Comparison of ENCODE assay signal across 1 cellular context in genomic region chr20:53869466-53870258, GRCh38.
TF ChIP-seq lines count a peak whose summit lies in the region.

No MANE protein-coding gene starts in this region.

TF ChIP-seq in HepG2, 621 proteins besides CTCF, POLR2A, EP300 and RAD21 (continued from another document and continues in another):
- TF ChIP-seq WIZ (CRISPR knock-in tag; IDR thresholded peaks at IDR 0.05), result peak; percentile 81; the same call in 1 of the 2 replicates
- no peak for TF ChIP-seq KLF9 (CRISPR knock-in tag; IDR thresholded peaks at IDR 0.05; ENCODE audit: low read depth)
- TF ChIP-seq ASH2L (IDR thresholded peaks at IDR 0.05; ENCODE audit: insufficient read length, low read depth, low read length), result peak; percentile 60
- TF ChIP-seq SMC3 (IDR thresholded peaks at IDR 0.05; ENCODE audit: low read length), result peak; percentile 100
- TF ChIP-seq RNF2 (conservative IDR thresholded peaks at IDR 0.05; ENCODE audit: low read depth), result no peak
- no peak for TF ChIP-seq ZNF720 (CRISPR knock-in tag; IDR thresholded peaks at IDR 0.05)
- TF ChIP-seq RXRB (CRISPR knock-in tag; IDR thresholded peaks at IDR 0.05; ENCODE audit: borderline replicate concordance), result peak; percentile 87
- no peak for TF ChIP-seq ZNF224 (CRISPR knock-in tag; IDR thresholded peaks at IDR 0.05)
- TF ChIP-seq ARID2 (CRISPR knock-in tag; IDR thresholded peaks at IDR 0.05; ENCODE audit: borderline replicate concordance), result no peak; the same call in 1 of the 2 replicates
- TF ChIP-seq PPARG (CRISPR knock-in tag; conservative IDR thresholded peaks at IDR 0.05), result peak; percentile 89
- no peak for TF ChIP-seq ZFP41 (CRISPR knock-in tag; IDR thresholded peaks at IDR 0.05; ENCODE audit: borderline replicate concordance)
- TF ChIP-seq KDM2A (CRISPR knock-in tag; IDR thresholded peaks at IDR 0.05; ENCODE audit: borderline replicate concordance, low read depth), result 0 out of 2 replicates have a peak, but pooled peaks have one; percentile 48
- TF ChIP-seq GPN1 (CRISPR knock-in tag; IDR thresholded peaks at IDR 0.05; ENCODE audit: borderline replicate concordance), result no peak
- TF ChIP-seq, protein P1, sequence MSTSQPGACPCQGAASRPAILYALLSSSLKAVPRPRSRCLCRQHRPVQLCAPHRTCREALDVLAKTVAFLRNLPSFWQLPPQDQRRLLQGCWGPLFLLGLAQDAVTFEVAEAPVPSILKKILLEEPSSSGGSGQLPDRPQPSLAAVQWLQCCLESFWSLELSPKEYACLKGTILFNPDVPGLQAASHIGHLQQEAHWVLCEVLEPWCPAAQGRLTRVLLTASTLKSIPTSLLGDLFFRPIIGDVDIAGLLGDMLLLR (CRISPR knock-in tag; IDR thresholded peaks at IDR 0.05), result no peak
- no peak for TF ChIP-seq CAMTA2 (CRISPR knock-in tag; IDR thresholded peaks at IDR 0.05; ENCODE audit: borderline replicate concordance)
- no peak; the same call in 1 of the 2 replicates for TF ChIP-seq SP140L (CRISPR knock-in tag; IDR thresholded peaks at IDR 0.05; ENCODE audit: borderline replicate concordance)
- TF ChIP-seq ZNF562 (CRISPR knock-in tag; IDR thresholded peaks at IDR 0.05; ENCODE audit: borderline replicate concordance), result no peak
- TF ChIP-seq, protein P2, sequence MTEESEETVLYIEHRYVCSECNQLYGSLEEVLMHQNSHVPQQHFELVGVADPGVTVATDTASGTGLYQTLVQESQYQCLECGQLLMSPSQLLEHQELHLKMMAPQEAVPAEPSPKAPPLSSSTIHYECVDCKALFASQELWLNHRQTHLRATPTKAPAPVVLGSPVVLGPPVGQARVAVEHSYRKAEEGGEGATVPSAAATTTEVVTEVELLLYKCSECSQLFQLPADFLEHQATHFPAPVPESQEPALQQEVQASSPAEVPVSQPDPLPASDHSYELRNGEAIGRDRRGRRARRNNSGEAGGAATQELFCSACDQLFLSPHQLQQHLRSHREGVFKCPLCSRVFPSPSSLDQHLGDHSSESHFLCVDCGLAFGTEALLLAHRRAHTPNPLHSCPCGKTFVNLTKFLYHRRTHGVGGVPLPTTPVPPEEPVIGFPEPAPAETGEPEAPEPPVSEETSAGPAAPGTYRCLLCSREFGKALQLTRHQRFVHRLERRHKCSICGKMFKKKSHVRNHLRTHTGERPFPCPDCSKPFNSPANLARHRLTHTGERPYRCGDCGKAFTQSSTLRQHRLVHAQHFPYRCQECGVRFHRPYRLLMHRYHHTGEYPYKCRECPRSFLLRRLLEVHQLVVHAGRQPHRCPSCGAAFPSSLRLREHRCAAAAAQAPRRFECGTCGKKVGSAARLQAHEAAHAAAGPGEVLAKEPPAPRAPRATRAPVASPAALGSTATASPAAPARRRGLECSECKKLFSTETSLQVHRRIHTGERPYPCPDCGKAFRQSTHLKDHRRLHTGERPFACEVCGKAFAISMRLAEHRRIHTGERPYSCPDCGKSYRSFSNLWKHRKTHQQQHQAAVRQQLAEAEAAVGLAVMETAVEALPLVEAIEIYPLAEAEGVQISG (CRISPR knock-in tag; IDR thresholded peaks at IDR 0.05), result peak; percentile 81
- no peak for TF ChIP-seq ZNF570 (CRISPR knock-in tag; IDR thresholded peaks at IDR 0.05; ENCODE audit: borderline replicate concordance)
- no peak for TF ChIP-seq ZNF768 (CRISPR knock-in tag; IDR thresholded peaks at IDR 0.05)
- TF ChIP-seq, protein P3, sequence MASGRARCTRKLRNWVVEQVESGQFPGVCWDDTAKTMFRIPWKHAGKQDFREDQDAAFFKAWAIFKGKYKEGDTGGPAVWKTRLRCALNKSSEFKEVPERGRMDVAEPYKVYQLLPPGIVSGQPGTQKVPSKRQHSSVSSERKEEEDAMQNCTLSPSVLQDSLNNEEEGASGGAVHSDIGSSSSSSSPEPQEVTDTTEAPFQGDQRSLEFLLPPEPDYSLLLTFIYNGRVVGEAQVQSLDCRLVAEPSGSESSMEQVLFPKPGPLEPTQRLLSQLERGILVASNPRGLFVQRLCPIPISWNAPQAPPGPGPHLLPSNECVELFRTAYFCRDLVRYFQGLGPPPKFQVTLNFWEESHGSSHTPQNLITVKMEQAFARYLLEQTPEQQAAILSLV (CRISPR knock-in tag; IDR thresholded peaks at IDR 0.05; ENCODE audit: borderline replicate concordance), result 0 out of 2 replicates have a peak, but pooled peaks have one; percentile 56
- no peak for TF ChIP-seq BHLHE40 (IDR thresholded peaks at IDR 0.05; ENCODE audit: low read length)
- TF ChIP-seq, protein P4, sequence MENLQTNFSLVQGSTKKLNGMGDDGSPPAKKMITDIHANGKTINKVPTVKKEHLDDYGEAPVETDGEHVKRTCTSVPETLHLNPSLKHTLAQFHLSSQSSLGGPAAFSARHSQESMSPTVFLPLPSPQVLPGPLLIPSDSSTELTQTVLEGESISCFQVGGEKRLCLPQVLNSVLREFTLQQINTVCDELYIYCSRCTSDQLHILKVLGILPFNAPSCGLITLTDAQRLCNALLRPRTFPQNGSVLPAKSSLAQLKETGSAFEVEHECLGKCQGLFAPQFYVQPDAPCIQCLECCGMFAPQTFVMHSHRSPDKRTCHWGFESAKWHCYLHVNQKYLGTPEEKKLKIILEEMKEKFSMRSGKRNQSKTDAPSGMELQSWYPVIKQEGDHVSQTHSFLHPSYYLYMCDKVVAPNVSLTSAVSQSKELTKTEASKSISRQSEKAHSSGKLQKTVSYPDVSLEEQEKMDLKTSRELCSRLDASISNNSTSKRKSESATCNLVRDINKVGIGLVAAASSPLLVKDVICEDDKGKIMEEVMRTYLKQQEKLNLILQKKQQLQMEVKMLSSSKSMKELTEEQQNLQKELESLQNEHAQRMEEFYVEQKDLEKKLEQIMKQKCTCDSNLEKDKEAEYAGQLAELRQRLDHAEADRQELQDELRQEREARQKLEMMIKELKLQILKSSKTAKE (CRISPR knock-in tag; IDR thresholded peaks at IDR 0.05; ENCODE audit: borderline replicate concordance), result no peak
- TF ChIP-seq LCORL (IDR thresholded peaks at IDR 0.05), result no peak
- peak; percentile 89 for TF ChIP-seq LCORL (CRISPR knock-in tag; IDR thresholded peaks at IDR 0.05)
- peak; percentile 89 for TF ChIP-seq ISL2 (CRISPR knock-in tag; IDR thresholded peaks at IDR 0.05)
- TF ChIP-seq FOXK1 (CRISPR knock-in tag; IDR thresholded peaks at IDR 0.05; ENCODE audit: borderline replicate concordance, low read depth), result peak; percentile 86; the same call in 1 of the 2 replicates
- peak; percentile 82; the same call in 1 of the 2 replicates for TF ChIP-seq SSRP1 (CRISPR knock-in tag; IDR thresholded peaks at IDR 0.05)
- TF ChIP-seq ZNF607 (CRISPR knock-in tag; IDR thresholded peaks at IDR 0.05; ENCODE audit: borderline replicate concordance), result no peak; the same call in 1 of the 2 replicates
- 0 out of 2 replicates have a peak, but pooled peaks have one; percentile 73 for TF ChIP-seq ZBTB34 (CRISPR knock-in tag; IDR thresholded peaks at IDR 0.05)
- no peak for TF ChIP-seq ZNF672 (CRISPR knock-in tag; IDR thresholded peaks at IDR 0.05)
- TF ChIP-seq, protein P5, sequence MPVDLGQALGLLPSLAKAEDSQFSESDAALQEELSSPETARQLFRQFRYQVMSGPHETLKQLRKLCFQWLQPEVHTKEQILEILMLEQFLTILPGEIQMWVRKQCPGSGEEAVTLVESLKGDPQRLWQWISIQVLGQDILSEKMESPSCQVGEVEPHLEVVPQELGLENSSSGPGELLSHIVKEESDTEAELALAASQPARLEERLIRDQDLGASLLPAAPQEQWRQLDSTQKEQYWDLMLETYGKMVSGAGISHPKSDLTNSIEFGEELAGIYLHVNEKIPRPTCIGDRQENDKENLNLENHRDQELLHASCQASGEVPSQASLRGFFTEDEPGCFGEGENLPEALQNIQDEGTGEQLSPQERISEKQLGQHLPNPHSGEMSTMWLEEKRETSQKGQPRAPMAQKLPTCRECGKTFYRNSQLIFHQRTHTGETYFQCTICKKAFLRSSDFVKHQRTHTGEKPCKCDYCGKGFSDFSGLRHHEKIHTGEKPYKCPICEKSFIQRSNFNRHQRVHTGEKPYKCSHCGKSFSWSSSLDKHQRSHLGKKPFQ (CRISPR knock-in tag; IDR thresholded peaks at IDR 0.05; ENCODE audit: insufficient replicate concordance), result no peak
- peak; percentile 92 for TF ChIP-seq ZMYM3 (CRISPR knock-in tag; IDR thresholded peaks at IDR 0.05)
- peak; percentile 93 for TF ChIP-seq CBFB (CRISPR knock-in tag; IDR thresholded peaks at IDR 0.05)
- no peak for TF ChIP-seq ZNF333 (CRISPR knock-in tag; IDR thresholded peaks at IDR 0.05; ENCODE audit: borderline replicate concordance)
- no peak for TF ChIP-seq NCOA1 (CRISPR knock-in tag; IDR thresholded peaks at IDR 0.05)
- TF ChIP-seq, protein P6, sequence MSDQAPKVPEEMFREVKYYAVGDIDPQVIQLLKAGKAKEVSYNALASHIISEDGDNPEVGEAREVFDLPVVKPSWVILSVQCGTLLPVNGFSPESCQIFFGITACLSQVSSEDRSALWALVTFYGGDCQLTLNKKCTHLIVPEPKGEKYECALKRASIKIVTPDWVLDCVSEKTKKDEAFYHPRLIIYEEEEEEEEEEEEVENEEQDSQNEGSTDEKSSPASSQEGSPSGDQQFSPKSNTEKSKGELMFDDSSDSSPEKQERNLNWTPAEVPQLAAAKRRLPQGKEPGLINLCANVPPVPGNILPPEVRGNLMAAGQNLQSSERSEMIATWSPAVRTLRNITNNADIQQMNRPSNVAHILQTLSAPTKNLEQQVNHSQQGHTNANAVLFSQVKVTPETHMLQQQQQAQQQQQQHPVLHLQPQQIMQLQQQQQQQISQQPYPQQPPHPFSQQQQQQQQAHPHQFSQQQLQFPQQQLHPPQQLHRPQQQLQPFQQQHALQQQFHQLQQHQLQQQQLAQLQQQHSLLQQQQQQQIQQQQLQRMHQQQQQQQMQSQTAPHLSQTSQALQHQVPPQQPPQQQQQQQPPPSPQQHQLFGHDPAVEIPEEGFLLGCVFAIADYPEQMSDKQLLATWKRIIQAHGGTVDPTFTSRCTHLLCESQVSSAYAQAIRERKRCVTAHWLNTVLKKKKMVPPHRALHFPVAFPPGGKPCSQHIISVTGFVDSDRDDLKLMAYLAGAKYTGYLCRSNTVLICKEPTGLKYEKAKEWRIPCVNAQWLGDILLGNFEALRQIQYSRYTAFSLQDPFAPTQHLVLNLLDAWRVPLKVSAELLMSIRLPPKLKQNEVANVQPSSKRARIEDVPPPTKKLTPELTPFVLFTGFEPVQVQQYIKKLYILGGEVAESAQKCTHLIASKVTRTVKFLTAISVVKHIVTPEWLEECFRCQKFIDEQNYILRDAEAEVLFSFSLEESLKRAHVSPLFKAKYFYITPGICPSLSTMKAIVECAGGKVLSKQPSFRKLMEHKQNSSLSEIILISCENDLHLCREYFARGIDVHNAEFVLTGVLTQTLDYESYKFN (CRISPR knock-in tag; conservative IDR thresholded peaks at IDR 0.05), result peak; percentile 77
- no peak for TF ChIP-seq DZIP1 (CRISPR knock-in tag; IDR thresholded peaks at IDR 0.05)
- TF ChIP-seq ZXDC (CRISPR knock-in tag; IDR thresholded peaks at IDR 0.05), result no peak
- TF ChIP-seq SOX13 (IDR thresholded peaks at IDR 0.05), result peak; percentile 60
- TF ChIP-seq SOX13 (CRISPR knock-in tag; conservative IDR thresholded peaks at IDR 0.05 in 1 of 2, IDR thresholded peaks at IDR 0.05 in 1 of 2), result peak in 1 of 2 experiments; percentile 90; a peak in 2 of 4 replicates
